8 cellular contexts compared by ENCODE assay signal in genomic region chr1:93707956-93708355, GRCh38. TPM values are rescaled to one million over a fixed set of nuclear protein-coding genes. Genes with fewer than 3 reads are reported as not detected.
DNase-seq lines count a peak whose midpoint lies in the region; ATAC-seq and TF ChIP-seq lines count a peak whose summit lies in the region.

No MANE protein-coding gene starts in this region.

- peaks cover 58% of the 10 kb centered on the region for H3K4me1 Mint-ChIP-seq in memory B cell

- peak overlapping the region; percentile 38 for H3K27ac Mint-ChIP-seq in memory B cell

- H3K36me3 ChIP-seq in right atrium auricular region: no peaks in the 10 kb centered on the region

- H3K4me3 Mint-ChIP-seq in memory B cell: peak overlapping the region; percentile 1

- H3K4me1 ChIP-seq in right atrium auricular region: peaks cover 0 to 29% of the 10 kb centered on the region in 2 donors

- H3K27me3 Mint-ChIP-seq in memory B cell: no peaks in the 10 kb centered on the region

- ATAC-seq in GM18508 (IDR thresholded peaks at IDR 0.05; ENCODE audit: insufficient read depth, unreplicated experiment) (peak; percentile 61), GM21529 (IDR thresholded peaks at IDR 0.05; ENCODE audit: unreplicated experiment) (peak; percentile 64), memory B cell (ENCODE audit: low read depth) (peak; percentile 81)

- no peaks in the 10 kb centered on the region for H3K36me3 Mint-ChIP-seq in memory B cell

- no peaks in the 10 kb centered on the region for H3K9me3 ChIP-seq in right atrium auricular region

- no peaks in the 10 kb centered on the region for H3K27me3 ChIP-seq in right atrium auricular region

- peak; percentile 24 for DNase-seq in KBM-7
- DNase-seq in memory B cell (ENCODE audit: low spot score in 2 of 2): peak in 1 of 2 donors; percentile 29
- DNase-seq in NCI-H446 (lab: John Stamatoyannopoulos, UW): no peak
- no peak for DNase-seq in NCI-H526 treated with DMSO at 0.1 percent for 48 hours (lab: John Stamatoyannopoulos, UW)
- no peak for DNase-seq in right atrium auricular region (ENCODE audit: low spot score)
- no peak for DNase-seq in 8988T

- TF ChIP-seq CTCF in right atrium auricular region (IDR thresholded peaks at IDR 0.05): no peak

- H3K9me3 Mint-ChIP-seq in memory B cell: no peaks in the 10 kb centered on the region

- H3K27ac ChIP-seq in right atrium auricular region: no peak overlapping the region

- in situ Hi-C loops in KBM-7 (cut with MboI; ENCODE audit: low pct_unique_long_range_greater_than_20kb, low sequenced_read_pairs): no loop called here

- H3K4me3 ChIP-seq in right atrium auricular region: no peak overlapping the region

RNA-seq across cellular contexts. Expression of gene BCAR3, which starts 26.3 kb away (rescaled TPM):
- 10 to 100 TPM; 12.7 to 19.3 TPM for total RNA-seq in right atrium auricular region
